23 cellular contexts compared by ENCODE assay signal in genomic region chr4:185224597-185224996, GRCh38. TPM values are rescaled to one million over a fixed set of nuclear protein-coding genes. Genes with fewer than 3 reads are reported as not detected.
DNase-seq lines count a peak whose midpoint lies in the region; ATAC-seq and TF ChIP-seq lines count a peak whose summit lies in the region.
"Had no signal": no experiment of that assay in that cellular context is flagged by ENCODE, and none has a peak within 500 bp of the region (broad histone marks: within the 10 kb centered on the region; RNA-seq: fewer than 3 reads in every experiment).

No MANE protein-coding gene starts in this region.

- H3K79me2 ChIP-seq in SK-N-SH (ENCODE audit: insufficient read depth), result peaks cover 96% of the 10 kb centered on the region

- no peak overlapping the region for H3K4me2 ChIP-seq in SK-N-SH

- CTCF ChIA-PET in SK-N-SH (lab: Yijun Ruan, JAX), result no interaction called here

- H3K9me3 ChIP-seq in SK-N-SH (no peaks in the 10 kb centered on the region), thoracic aorta (no peaks in the 10 kb centered on the region), sigmoid colon (no peaks in the 10 kb centered on the region)
- H3K9me3 ChIP-seq: pancreas had no signal

- TF ChIP-seq POLR2A in sigmoid colon (IDR thresholded peaks at IDR 0.05), result no peak

- H3F3A ChIP-seq in SK-N-SH (replicated peaks; ENCODE audit: insufficient read depth), result peaks cover 18% of the 10 kb centered on the region

- in situ Hi-C loops in GM13976 (cut with MboI; ENCODE audit: low sequenced_read_pairs, unreplicated experiment), result no loop called here

- H4K20me1 ChIP-seq in SK-N-SH (ENCODE audit: insufficient read depth), result peaks cover 26% of the 10 kb centered on the region

- ATAC-seq in SK-N-SH treated with all-trans-retinoic acid at 6 μM for 48 hours (no peak), thoracic aorta (ENCODE audit: insufficient number of reproducible peaks, low FRiP score, low read depth) (no peak), GM21390 (IDR thresholded peaks at IDR 0.05; ENCODE audit: unreplicated experiment) (no peak)
- ATAC-seq: pancreas, T-helper 17 cell had no signal

- intact Hi-C loops in sigmoid colon (cut with DNase I), result no loop called here

- TF ChIP-seq EP300 in SK-N-SH (IDR thresholded peaks at IDR 0.05; ENCODE audit: borderline replicate concordance in 1 of 2, low read depth in 1 of 2, low read length in 1 of 2) (no peak), sigmoid colon (IDR thresholded peaks at IDR 0.05) (no peak)

- POLR2A ChIA-PET in SK-N-SH (lab: Yijun Ruan, JAX), result no interaction called here

- no peak overlapping the region for H2AFZ ChIP-seq in SK-N-SH (ENCODE audit: low read depth)

- no peaks in the 10 kb centered on the region for H3K36me3 ChIP-seq in SK-N-SH (replicated peaks in 1 of 2; ENCODE audit: control insufficient read depth in 1 of 2, insufficient read depth in 2 of 2, low read length in 1 of 2)
- H3K36me3 ChIP-seq in thoracic aorta, result no peaks in the 10 kb centered on the region
- H3K36me3 ChIP-seq in sigmoid colon, result no peaks in the 10 kb centered on the region
- H3K36me3 ChIP-seq: pancreas had no signal

- H3K27ac ChIP-seq in SK-N-SH (ENCODE audit: low read depth in 2 of 2, low read length in 1 of 2) (no peak overlapping the region), thoracic aorta (no peak overlapping the region), sigmoid colon (no peak overlapping the region)
- H3K27ac ChIP-seq: C4-2B, pancreas had no signal

- no peak for DNase-seq in SK-N-SH
- DNase-seq in OCI-M1 (lab: John Stamatoyannopoulos, UW), result peak; percentile 37
- DNase-seq in epithelial cell of proximal tubule (ENCODE audit: low read depth), result no peak
- DNase-seq in thoracic aorta (ENCODE audit: low spot score), result no peak
- no peak for DNase-seq in GM13976 (ENCODE audit: low spot score)
- no peak for DNase-seq in sigmoid colon
- DNase-seq: activated CD4-positive, alpha-beta T cell treated with anti-CD3 and anti-CD28 coated beads, Interleukin-2, amount 50 U/mL, for 4 hours; activated T-cell treated with anti-CD3 and anti-CD28 coated beads for 4 hours; DMS153; effector memory CD4-positive, alpha-beta T cell; H7; hypothalamus; islet precursor cell; NCI-H1436; NCI-H2171; NCI-H69; pancreas; SIG-M5; stimulated activated CD4-positive, alpha-beta T cell treated with anti-CD3 and anti-CD28 coated beads, Interleukin-2, amount 100 ng/mL, for 24 hours; T-helper 17 cell had no signal

- TF ChIP-seq CTCF in SK-N-SH (IDR thresholded peaks at IDR 0.05) (peak; percentile 33; the same call in 1 of the 2 replicates), epithelial cell of proximal tubule (conservative IDR thresholded peaks at IDR 0.05; ENCODE audit: low read depth, low read length) (peak; percentile 25), thoracic aorta (IDR thresholded peaks at IDR 0.05) (peak; percentile 24), GM13976 (IDR thresholded peaks at IDR 0.05; ENCODE audit: borderline replicate concordance, control extremely low read depth, extremely low read depth, insufficient read depth, missing control alignments) (no peak), sigmoid colon (IDR thresholded peaks at IDR 0.05) (peak in 1 of 4 experiments; percentile 12)

- H3K4me3 ChIP-seq in SK-N-SH (ENCODE audit: low read depth in 2 of 2, low read length in 1 of 2) (no peak overlapping the region), epithelial cell of proximal tubule (ENCODE audit: low read depth, low read length) (no peak overlapping the region), thoracic aorta (no peak overlapping the region), sigmoid colon (no peak overlapping the region)
- H3K4me3 ChIP-seq: pancreas had no signal

- H3K27me3 ChIP-seq in SK-N-SH (ENCODE audit: insufficient read depth) (no peaks in the 10 kb centered on the region), thoracic aorta (replicated peaks; ENCODE audit: insufficient read depth) (no peaks in the 10 kb centered on the region), sigmoid colon (no peaks in the 10 kb centered on the region)
- H3K27me3 ChIP-seq: pancreas had no signal

- no peak overlapping the region for H3K9ac ChIP-seq in SK-N-SH

- H3K4me1 ChIP-seq in SK-N-SH (ENCODE audit: control insufficient read depth in 1 of 2, insufficient read depth in 2 of 2, low read depth in 1 of 2, low read length in 1 of 2), result peaks cover 0 to 18% of the 10 kb centered on the region in 2 experiments; a peak in 3 of 4 replicates
- peaks cover 19 to 66% of the 10 kb centered on the region in 2 donors for H3K4me1 ChIP-seq in thoracic aorta (ENCODE audit: control insufficient read depth in 1 of 2, low read depth in 2 of 2)
- peaks cover 0 to 46% (median 31%) of the 10 kb centered on the region in 4 donors for H3K4me1 ChIP-seq in sigmoid colon

- no peak for TF ChIP-seq RAD21 in SK-N-SH (IDR thresholded peaks at IDR 0.05; ENCODE audit: low read length)

- H3K9me2 ChIP-seq in SK-N-SH, result no peaks in the 10 kb centered on the region

TF ChIP-seq in SK-N-SH, 30 proteins besides CTCF, POLR2A, EP300 and RAD21 (continues in another document):
- TF ChIP-seq, protein P1, sequence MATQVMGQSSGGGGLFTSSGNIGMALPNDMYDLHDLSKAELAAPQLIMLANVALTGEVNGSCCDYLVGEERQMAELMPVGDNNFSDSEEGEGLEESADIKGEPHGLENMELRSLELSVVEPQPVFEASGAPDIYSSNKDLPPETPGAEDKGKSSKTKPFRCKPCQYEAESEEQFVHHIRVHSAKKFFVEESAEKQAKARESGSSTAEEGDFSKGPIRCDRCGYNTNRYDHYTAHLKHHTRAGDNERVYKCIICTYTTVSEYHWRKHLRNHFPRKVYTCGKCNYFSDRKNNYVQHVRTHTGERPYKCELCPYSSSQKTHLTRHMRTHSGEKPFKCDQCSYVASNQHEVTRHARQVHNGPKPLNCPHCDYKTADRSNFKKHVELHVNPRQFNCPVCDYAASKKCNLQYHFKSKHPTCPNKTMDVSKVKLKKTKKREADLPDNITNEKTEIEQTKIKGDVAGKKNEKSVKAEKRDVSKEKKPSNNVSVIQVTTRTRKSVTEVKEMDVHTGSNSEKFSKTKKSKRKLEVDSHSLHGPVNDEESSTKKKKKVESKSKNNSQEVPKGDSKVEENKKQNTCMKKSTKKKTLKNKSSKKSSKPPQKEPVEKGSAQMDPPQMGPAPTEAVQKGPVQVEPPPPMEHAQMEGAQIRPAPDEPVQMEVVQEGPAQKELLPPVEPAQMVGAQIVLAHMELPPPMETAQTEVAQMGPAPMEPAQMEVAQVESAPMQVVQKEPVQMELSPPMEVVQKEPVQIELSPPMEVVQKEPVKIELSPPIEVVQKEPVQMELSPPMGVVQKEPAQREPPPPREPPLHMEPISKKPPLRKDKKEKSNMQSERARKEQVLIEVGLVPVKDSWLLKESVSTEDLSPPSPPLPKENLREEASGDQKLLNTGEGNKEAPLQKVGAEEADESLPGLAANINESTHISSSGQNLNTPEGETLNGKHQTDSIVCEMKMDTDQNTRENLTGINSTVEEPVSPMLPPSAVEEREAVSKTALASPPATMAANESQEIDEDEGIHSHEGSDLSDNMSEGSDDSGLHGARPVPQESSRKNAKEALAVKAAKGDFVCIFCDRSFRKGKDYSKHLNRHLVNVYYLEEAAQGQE (IDR thresholded peaks at IDR 0.05; ENCODE audit: low read depth, low read length), result no peak
- TF ChIP-seq FOXM1 (IDR thresholded peaks at IDR 0.05; ENCODE audit: low read depth), result no peak
- TF ChIP-seq ELF1 (IDR thresholded peaks at IDR 0.05), result no peak
- no peak for TF ChIP-seq NRF1 (IDR thresholded peaks at IDR 0.05; ENCODE audit: low read depth, low read length)
- no peak for TF ChIP-seq TCF12 (IDR thresholded peaks at IDR 0.05)
- TF ChIP-seq JUND (IDR thresholded peaks at IDR 0.05), result no peak

TF ChIP-seq in SK-N-SH treated with all-trans-retinoic acid at 6 μM for 48 hours, 23 proteins besides CTCF, POLR2A, EP300 and RAD21:
- no peak for TF ChIP-seq ZC3H10 (CRISPR knock-in tag; IDR thresholded peaks at IDR 0.05)
- TF ChIP-seq ZFP30 (CRISPR knock-in tag; IDR thresholded peaks at IDR 0.05), result no peak
- TF ChIP-seq TCF4 (CRISPR knock-in tag; IDR thresholded peaks at IDR 0.05; ENCODE audit: borderline replicate concordance), result no peak

RNA-seq across cellular contexts. Expression of gene SNX25, which starts 15.2 kb away (rescaled TPM):
- polyA plus RNA-seq in SK-N-SH (2012; rRNA removed) (8.5 and 11.4 TPM in 2 replicates), sigmoid colon (1 to 10 TPM; 2.5 to 7.7 (median 4.8) TPM)
- 12.0 and 14.0 TPM in 2 replicates for polyA plus RNA-seq in SK-N-SH (2012; cell fraction: cytosol; rRNA removed)
- polyA plus RNA-seq in SK-N-SH (2012; cell fraction: nucleus; rRNA removed), result 6.6 and 13.2 TPM in 2 replicates
- total RNA-seq in epithelial cell of proximal tubule (16.3 and 40.6 TPM in 2 replicates), thoracic aorta (10 to 100 TPM; 31.3 to 38.0 TPM), sigmoid colon (10 to 100 TPM; 22.7 to 40.5 (median 38.4) TPM)

RNA-seq across cellular contexts. Expression of gene CFAP97, which starts 20.8 kb away (rescaled TPM):
- 10.6 and 14.1 TPM in 2 replicates for polyA plus RNA-seq in SK-N-SH (2012; rRNA removed)
- 18.9 and 23.0 TPM in 2 replicates for polyA plus RNA-seq in SK-N-SH (2012; cell fraction: cytosol; rRNA removed)
- polyA plus RNA-seq in SK-N-SH (2012; cell fraction: nucleus; rRNA removed), result 5.7 and 11.4 TPM in 2 replicates
- 22.6 and 27.7 TPM in 2 replicates for total RNA-seq in epithelial cell of proximal tubule
- 10 to 100 TPM; 40.8 to 62.2 TPM for total RNA-seq in thoracic aorta
- 10 to 100 TPM; 33.8 to 46.4 (median 37.3) TPM for total RNA-seq in sigmoid colon
- polyA plus RNA-seq in sigmoid colon, result 1 to 10 TPM; 4.4 to 8.3 (median 7.8) TPM
